ENCODE assay signal across 10 cellular contexts in the genomic region with DNA sequence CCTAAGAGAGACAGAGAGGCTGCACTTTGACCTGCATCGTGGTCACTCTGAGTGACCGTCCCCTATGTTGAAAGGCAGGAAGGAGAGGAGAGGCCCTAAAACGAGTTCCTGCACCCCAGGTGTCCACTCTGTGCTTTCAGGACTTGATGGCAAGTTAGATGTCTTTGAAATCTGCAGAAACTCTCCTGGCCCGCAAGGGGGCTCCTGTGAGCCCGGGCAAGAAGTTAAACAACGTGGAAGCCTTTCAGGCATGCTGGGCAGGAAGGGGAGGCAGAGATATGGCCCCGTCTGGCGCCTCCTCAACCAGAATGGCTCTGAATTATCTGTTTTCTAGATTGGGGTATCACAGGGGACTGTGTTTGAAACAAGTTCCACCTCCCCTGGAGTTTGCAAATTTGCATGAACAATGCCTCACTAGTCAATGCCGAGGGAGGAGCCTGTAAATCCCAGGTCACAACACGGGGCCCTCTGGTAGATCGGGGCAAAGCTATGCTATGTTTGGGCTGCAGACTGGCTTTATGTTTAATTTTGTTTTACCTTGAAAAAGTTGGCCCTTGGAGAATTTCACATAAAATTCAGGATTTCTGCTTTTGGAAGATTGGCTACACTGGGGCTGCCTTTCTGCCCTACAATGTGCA. TPM values are rescaled to one million over a fixed set of nuclear protein-coding genes. Genes with fewer than 3 reads are reported as not detected.
DNase-seq lines count a peak whose midpoint lies in the region; ATAC-seq, FAIRE-seq and TF ChIP-seq lines count a peak whose summit lies in the region.
"Had no signal": no experiment of that assay in that cellular context is flagged by ENCODE, and none has a peak within 500 bp of the region (broad histone marks: within the 10 kb centered on the region; RNA-seq: fewer than 3 reads in every experiment).

No MANE protein-coding gene starts in this region.

- dilution Hi-C loops in keratinocyte (cut with MboI; ENCODE audit: extremely low pct_ligation_motif_present, low sequenced_read_pairs), result no loop called here

- H3K4me2 ChIP-seq in Karpas-422 (ENCODE audit: low read depth, low read length, poor library complexity, severe bottlenecking) (no peak overlapping the region), keratinocyte (ENCODE audit: control insufficient read depth, extremely low read depth, insufficient read depth, low read depth, low read length) (no peak overlapping the region)

- H3K36me3 ChIP-seq in Karpas-422 (ENCODE audit: insufficient read depth, low read length) (no peaks in the 10 kb centered on the region), keratinocyte (ENCODE audit: control insufficient read depth in 2 of 2, extremely low read depth in 1 of 2, insufficient read depth in 2 of 2, low read length in 2 of 2) (no peaks in the 10 kb centered on the region)

- H3K9me3 Mint-ChIP-seq in activated CD8-positive, alpha-beta T cell treated with anti-CD3 and anti-CD28 coated beads, Interleukin-2, amount 10 ng/mL, durations not matched to agents 7 days and 5 days (ENCODE audit: insufficient read depth), result no peaks in the 10 kb centered on the region

- DNase-seq in DMS 273 (lab: John Stamatoyannopoulos, UW; ENCODE audit: unreplicated experiment), result peak; percentile 56
- no peak for DNase-seq in DMS 273 treated with DMSO at 0.1 percent for 48 hours (lab: John Stamatoyannopoulos, UW)
- peak; percentile 87 for DNase-seq in Karpas-422
- DNase-seq in activated CD8-positive, alpha-beta T cell treated with anti-CD3 and anti-CD28 coated beads, Interleukin-2, amount 10 ng/mL, durations not matched to agents 7 days and 5 days, result peak; percentile 31
- peak; percentile 11 for DNase-seq in keratinocyte (ENCODE audit: low read depth, low spot score)
- no peak for DNase-seq in NCI-H1105 (lab: John Stamatoyannopoulos, UW)
- no peak for DNase-seq in GF-D8 (lab: John Stamatoyannopoulos, UW)

- H3K27me3 ChIP-seq in Karpas-422 (ENCODE audit: low read length) (no peaks in the 10 kb centered on the region), keratinocyte (ENCODE audit: control insufficient read depth, extremely low read depth, insufficient read depth, low read length) (peaks cover 16% of the 10 kb centered on the region)

- no peaks in the 10 kb centered on the region for H4K20me1 ChIP-seq in Karpas-422 (ENCODE audit: insufficient read depth, low read depth, low read length)
- H4K20me1 ChIP-seq in keratinocyte (ENCODE audit: control insufficient read depth, extremely low read depth, insufficient read depth, low read length), result no peaks in the 10 kb centered on the region

- no peaks in the 10 kb centered on the region for H3K9me1 ChIP-seq in keratinocyte (ENCODE audit: control insufficient read depth, extremely low read depth, insufficient read depth, low read length)

- peaks cover 33% of the 10 kb centered on the region for H3K27me3 Mint-ChIP-seq in activated CD8-positive, alpha-beta T cell treated with anti-CD3 and anti-CD28 coated beads, Interleukin-2, amount 10 ng/mL, durations not matched to agents 7 days and 5 days (ENCODE audit: low read depth)

- peak overlapping the region; percentile 78; the same call in 1 of the 2 replicates for H2AFZ ChIP-seq in Karpas-422 (ENCODE audit: low read length)
- H2AFZ ChIP-seq in keratinocyte (ENCODE audit: control insufficient read depth, low read length), result no peak overlapping the region

- FAIRE-seq in keratinocyte (lab: Jason Lieb, UNC), result no peak
- FAIRE-seq: A204.1 had no signal

- H3K4me3 ChIP-seq in Karpas-422 (ENCODE audit: low read length) (no peak overlapping the region), keratinocyte (ENCODE audit: control insufficient read depth in 2 of 3, extremely low read depth in 1 of 3, insufficient read depth in 2 of 3, low read depth in 1 of 3, low read length in 3 of 3) (no peak overlapping the region)

- no peaks in the 10 kb centered on the region for H3K36me3 Mint-ChIP-seq in activated CD8-positive, alpha-beta T cell treated with anti-CD3 and anti-CD28 coated beads, Interleukin-2, amount 10 ng/mL, durations not matched to agents 7 days and 5 days (ENCODE audit: low read depth)

- H3K27ac ChIP-seq in Karpas-422 (ENCODE audit: low read length), result no peak overlapping the region
- no peak overlapping the region for H3K27ac ChIP-seq in keratinocyte (ENCODE audit: control insufficient read depth, insufficient read depth, low read length)
- H3K27ac ChIP-seq: VCaP had no signal

- H3K4me1 ChIP-seq in Karpas-422 (ENCODE audit: low read length) (peaks cover 3% of the 10 kb centered on the region), keratinocyte (ENCODE audit: control insufficient read depth, extremely low read depth, insufficient read depth, low read length) (no peaks in the 10 kb centered on the region)

- H3K27ac Mint-ChIP-seq in activated CD8-positive, alpha-beta T cell treated with anti-CD3 and anti-CD28 coated beads, Interleukin-2, amount 10 ng/mL, durations not matched to agents 7 days and 5 days, result no peak overlapping the region

- no peaks in the 10 kb centered on the region for H3K79me2 ChIP-seq in Karpas-422 (ENCODE audit: low read length)
- H3K79me2 ChIP-seq in keratinocyte (ENCODE audit: control insufficient read depth, insufficient read depth, low read length), result no peaks in the 10 kb centered on the region

- peak; percentile 57 to 86 (median 64) for TF ChIP-seq CTCF in keratinocyte (optimal IDR thresholded peaks at IDR 0.05 in 1 of 3, IDR thresholded peaks at IDR 0.05 in 1 of 3, conservative IDR thresholded peaks at IDR 0.05 in 1 of 3; ENCODE audit: extremely low read depth in 1 of 3, insufficient read depth in 2 of 3, low read length in 3 of 3)

- no peak for ATAC-seq in activated CD8-positive, alpha-beta T cell treated with anti-CD3 and anti-CD28 coated beads, Interleukin-2, amount 10 ng/mL, durations not matched to agents 7 days and 5 days
- no peak for ATAC-seq in HG03108 (IDR thresholded peaks at IDR 0.05; ENCODE audit: unreplicated experiment)

- H3K9ac ChIP-seq in Karpas-422 (ENCODE audit: low read length) (no peak overlapping the region), keratinocyte (ENCODE audit: control insufficient read depth, extremely low read depth, insufficient read depth, low read length) (no peak overlapping the region)

- H3K4me3 Mint-ChIP-seq in activated CD8-positive, alpha-beta T cell treated with anti-CD3 and anti-CD28 coated beads, Interleukin-2, amount 10 ng/mL, durations not matched to agents 7 days and 5 days, result no peak overlapping the region

- H3K9me2 ChIP-seq in Karpas-422 (replicated peaks; ENCODE audit: insufficient read depth, low read length), result no peaks in the 10 kb centered on the region

- CTCF ChIA-PET in activated CD8-positive, alpha-beta T cell treated with anti-CD3 and anti-CD28 coated beads, Interleukin-2, amount 10 ng/mL, durations not matched to agents 7 days and 5 days (lab: Charles Lee), result interaction anchor here (1.0 kb wide), 1 partner anchor 9 kb away, joined by 4 read pairs; no protein-coding TSS in a partner anchor

- H3K4me1 Mint-ChIP-seq in activated CD8-positive, alpha-beta T cell treated with anti-CD3 and anti-CD28 coated beads, Interleukin-2, amount 10 ng/mL, durations not matched to agents 7 days and 5 days (ENCODE audit: low read depth), result peaks cover 9% of the 10 kb centered on the region

- no peaks in the 10 kb centered on the region for H3K9me3 ChIP-seq in Karpas-422 (ENCODE audit: low read length)
- no peaks in the 10 kb centered on the region for H3K9me3 ChIP-seq in keratinocyte (ENCODE audit: control insufficient read depth, low read depth, low read length)

- POLR2A ChIA-PET in activated CD8-positive, alpha-beta T cell treated with anti-CD3 and anti-CD28 coated beads, Interleukin-2, amount 10 ng/mL, durations not matched to agents 7 days and 5 days (lab: Charles Lee), result no interaction called here

RNA-seq across cellular contexts. Expression of a gene that starts 9.8 kb away (rescaled TPM):
- not detected in 2 replicates for total RNA-seq in Karpas-422 (2014; rRNA removed; shearing (Covaris generic); ENCODE audit: low replicate concordance)
- not detected for total RNA-seq in activated CD8-positive, alpha-beta T cell treated with anti-CD3 and anti-CD28 coated beads, Interleukin-2, amount 10 ng/mL, durations not matched to agents 7 days and 5 days
- polyA plus RNA-seq in keratinocyte, result not detected in 3 replicates
- not detected for polyA plus RNA-seq in keratinocyte (2011; ENCODE audit: low read depth)
- not detected in 2 replicates for polyA plus RNA-seq in keratinocyte (2011; cell fraction: cytosol; rRNA removed)
- not detected in 2 replicates for polyA plus RNA-seq in keratinocyte (2011; cell fraction: nucleus; rRNA removed)
- 0.06 TPM in 1 of 2 replicates, not detected in the other for polyA plus RNA-seq in keratinocyte (2012; ENCODE audit: low replicate concordance)
- polyA minus RNA-seq in keratinocyte, result not detected in 3 replicates
- polyA minus RNA-seq in keratinocyte (2011; cell fraction: cytosol; rRNA and poly(A)+ RNA removed), result not detected
- polyA minus RNA-seq in keratinocyte (2011; cell fraction: nucleus; rRNA and poly(A)+ RNA removed), result not detected in 2 replicates

Comparison
In these comparisons a context has a peak if more than half of its experiments do, and no peak if none do; other contexts are left out.
1. DNase-seq: peak in DMS 273 (single experiment), Karpas-422 (single experiment), activated CD8-positive, alpha-beta T cell treated with anti-CD3 and anti-CD28 coated beads, Interleukin-2, amount 10 ng/mL, durations not matched to agents 7 days and 5 days (single experiment) and keratinocyte (single experiment); none in DMS 273 treated with DMSO at 0.1 percent for 48 hours (single experiment), NCI-H1105 (single experiment) and GF-D8 (single experiment).